ENCODE assay signal across 19 cellular contexts in genomic region chr16:21584817-21585216, GRCh38.
"Had no signal": no experiment of that assay in that cellular context is flagged by ENCODE, and none has a peak within 500 bp of the region (broad histone marks: within the 10 kb centered on the region; RNA-seq: fewer than 3 reads in every experiment).

No MANE protein-coding gene starts in this region.

- DNase-seq: cortex of kidney; effector memory CD8-positive, alpha-beta T cell; erythroblast; esophagus squamous epithelium; foreskin melanocyte; glutamatergic neuron; immature natural killer cell; left ventricle myocardium superior; lower lobe of right lung; natural killer cell; pancreas; stimulated activated CD4-positive, alpha-beta T cell treated with anti-CD3 and anti-CD28 coated beads, Interleukin-12 subunit alpha, Interleukin-12 subunit beta, amount 100 ng/mL, for 4 hours; stimulated activated CD4-positive, alpha-beta T cell treated with anti-CD3 and anti-CD28 coated beads, Interleukin-1b, Interleukin-23, amount 100 ng/mL, for 48 hours; stimulated activated CD4-positive, alpha-beta T cell treated with anti-CD3 and anti-CD28 coated beads, Interleukin-4, amount 100 ng/mL, for 1 hour; stimulated activated CD8-positive, alpha-beta memory T cell treated with anti-CD3 and anti-CD28 coated beads, Interleukin-4, amount 100 ng/mL, for 48 hours; stimulated activated naive CD8-positive, alpha-beta T cell treated with anti-CD3 and anti-CD28 coated beads, Interleukin-15, amount 100 ng/mL, for 72 hours; transverse colon; upper lobe of right lung; uterus had no signal

- H3K27ac Mint-ChIP-seq: effector memory CD8-positive, alpha-beta T cell; natural killer cell; stimulated activated naive CD8-positive, alpha-beta T cell treated with anti-CD3 and anti-CD28 coated beads, Interleukin-15, amount 100 ng/mL, for 72 hours had no signal

- H3K27me3 Mint-ChIP-seq: effector memory CD8-positive, alpha-beta T cell; stimulated activated naive CD8-positive, alpha-beta T cell treated with anti-CD3 and anti-CD28 coated beads, Interleukin-15, amount 100 ng/mL, for 72 hours had no signal

- H3K9me3 Mint-ChIP-seq: effector memory CD8-positive, alpha-beta T cell; immature natural killer cell; natural killer cell; stimulated activated naive CD8-positive, alpha-beta T cell treated with anti-CD3 and anti-CD28 coated beads, Interleukin-15, amount 100 ng/mL, for 72 hours had no signal

- H3K36me3 Mint-ChIP-seq: immature natural killer cell, natural killer cell had no signal

- H3K4me1 Mint-ChIP-seq: immature natural killer cell had no signal

- H3K4me3 Mint-ChIP-seq: effector memory CD8-positive, alpha-beta T cell; immature natural killer cell; natural killer cell; stimulated activated naive CD8-positive, alpha-beta T cell treated with anti-CD3 and anti-CD28 coated beads, Interleukin-15, amount 100 ng/mL, for 72 hours had no signal
